ENCODE assay signal across 10 cellular contexts in genomic region chr14:68970096-68970612, GRCh38. TPM values are rescaled to one million over a fixed set of nuclear protein-coding genes. Genes with fewer than 3 reads are reported as not detected.
DNase-seq lines count a peak whose midpoint lies in the region; ATAC-seq and TF ChIP-seq lines count a peak whose summit lies in the region.
"Had no signal": no experiment of that assay in that cellular context is flagged by ENCODE, and none has a peak within 500 bp of the region (broad histone marks: within the 10 kb centered on the region; RNA-seq: fewer than 3 reads in every experiment).

No MANE protein-coding gene starts in this region.

- ATAC-seq in RWPE2 (ENCODE audit: low read depth) (no peak), GM21528 (IDR thresholded peaks at IDR 0.05; ENCODE audit: low FRiP score, unreplicated experiment) (no peak)

- H3K9me3 ChIP-seq in RWPE2 (ENCODE audit: severe bottlenecking), result no peaks in the 10 kb centered on the region

- peaks cover 100% of the 10 kb centered on the region for H3K4me1 ChIP-seq in RWPE2 (ENCODE audit: insufficient read depth, poor library complexity, severe bottlenecking)

- TF ChIP-seq CTCF in RWPE2 (IDR thresholded peaks at IDR 0.05; ENCODE audit: poor library complexity, severe bottlenecking) (no peak), dorsolateral prefrontal cortex (IDR thresholded peaks at IDR 0.05 in 54 of 56, conservative IDR thresholded peaks at IDR 0.05 in 2 of 56; ENCODE audit: low read depth in 1 of 56, partially characterized antibody in 56 of 56) (no peak), GM13976 (IDR thresholded peaks at IDR 0.05; ENCODE audit: borderline replicate concordance, control extremely low read depth, extremely low read depth, insufficient read depth, missing control alignments) (no peak)

- H3K27me3 ChIP-seq in RWPE2 (ENCODE audit: insufficient read depth, poor library complexity, severe bottlenecking) (no peaks in the 10 kb centered on the region), dorsolateral prefrontal cortex (no peaks in the 10 kb centered on the region)

- in situ Hi-C loops in GM13976 (cut with MboI; ENCODE audit: low sequenced_read_pairs, unreplicated experiment), result no loop called here

- H3K36me3 ChIP-seq in RWPE2 (ENCODE audit: low read depth), result peaks cover 100% of the 10 kb centered on the region

- peak overlapping the region; percentile 98 for H3K27ac ChIP-seq in RWPE2 (ENCODE audit: poor library complexity, severe bottlenecking)
- peak overlapping the region in 50 of 59 donors; percentile 6 to 81 (median 64) for H3K27ac ChIP-seq in dorsolateral prefrontal cortex

- DNase-seq in EH (ENCODE audit: low read depth) (peak; percentile 18), RWPE2 (ENCODE audit: low spot score) (no peak), dorsolateral prefrontal cortex (no peak), posterior vena cava (ENCODE audit: low spot score) (peak; percentile 23), NK-92 (lab: John Stamatoyannopoulos, UW; ENCODE audit: unreplicated experiment) (no peak), GM13976 (ENCODE audit: low spot score) (no peak)
- no peak for DNase-seq in stimulated activated CD4-positive, alpha-beta T cell treated with anti-CD3 and anti-CD28 coated beads, Interleukin-2, amount 100 ng/mL, for 24 hours
- DNase-seq: foreskin melanocyte, NCI-H446 treated with DMSO at 0.1 percent for 48 hours had no signal

- H3K4me3 ChIP-seq in RWPE2 (ENCODE audit: severe bottlenecking), result no peak overlapping the region
- peak overlapping the region in 4 of 59 donors; percentile 4 to 24 (median 12) for H3K4me3 ChIP-seq in dorsolateral prefrontal cortex

- intact Hi-C loops in dorsolateral prefrontal cortex (cut with DNase I) (loop anchor here in 1 of 2 donors (10.0 kb wide), 1 partner anchor 55 kb away; no protein-coding TSS in a partner anchor), posterior vena cava (cut with DNase I) (loop anchor here in 1 of 2 donors (10.0 kb wide), 1 partner anchor 45 kb away; no protein-coding TSS in a partner anchor)

RNA-seq across cellular contexts. Expression of gene ACTN1, which starts 8.9 kb away (rescaled TPM):
- total RNA-seq in dorsolateral prefrontal cortex (100 to 1,000 TPM in 115 of 120 experiments, 10 to 100 TPM in 5; 56.9 to 234 (median 157) TPM), posterior vena cava (100 to 1,000 TPM; 665 to 826 TPM)

Comparison
In these comparisons a context has a peak if more than half of its experiments do, and no peak if none do; other contexts are left out.
1. DNase-seq: peak in EH (single experiment) and posterior vena cava (single experiment); none in RWPE2 (single experiment), dorsolateral prefrontal cortex (0 of 10), NK-92 (single experiment), stimulated activated CD4-positive, alpha-beta T cell treated with anti-CD3 and anti-CD28 coated beads, Interleukin-2, amount 100 ng/mL, for 24 hours (0 of 2) and GM13976 (single experiment).